ENCODE assay signal across 17 cellular contexts in genomic region chr1:199449681-199450080, GRCh38.
A peak's percentile ranks its signal among the peaks of the same experiment; 100 is the strongest.
DNase-seq lines count a peak whose midpoint lies in the region; ATAC-seq and TF ChIP-seq lines count a peak whose summit lies in the region.
"Had no signal": no experiment of that assay in that cellular context is flagged by ENCODE, and none has a peak within 500 bp of the region (broad histone marks: within the 10 kb centered on the region; RNA-seq: fewer than 3 reads in every experiment).

No MANE protein-coding gene starts in this region.

- H3K27me3 Mint-ChIP-seq in GM23338 (ENCODE audit: insufficient read depth, low read depth, poor library complexity) (peaks cover 4% of the 10 kb centered on the region), osteocyte (ENCODE audit: unreplicated experiment) (no peaks in the 10 kb centered on the region)

- no peaks in the 10 kb centered on the region for H3K27me3 ChIP-seq in GM23338 (ENCODE audit: insufficient read depth)

- no peaks in the 10 kb centered on the region for H4K20me1 ChIP-seq in GM23338 (replicated peaks; ENCODE audit: insufficient read depth)

- ATAC-seq in GM23338, result no peak
- ATAC-seq: A549, GM12878 had no signal

- H3K4me1 Mint-ChIP-seq in GM23338, result peaks cover 10% of the 10 kb centered on the region
- peaks cover 31% of the 10 kb centered on the region for H3K4me1 Mint-ChIP-seq in osteocyte (ENCODE audit: unreplicated experiment)

- H3K27ac Mint-ChIP-seq in GM23338 (no peak overlapping the region), osteocyte (ENCODE audit: unreplicated experiment) (peak overlapping the region; percentile 75)
- H3K27ac Mint-ChIP-seq: CD4-positive, alpha-beta T cell had no signal

- no peak overlapping the region for H3K4me3 Mint-ChIP-seq in GM23338
- no peak overlapping the region for H3K4me3 Mint-ChIP-seq in osteocyte (ENCODE audit: unreplicated experiment)
- H3K4me3 Mint-ChIP-seq: CD4-positive, alpha-beta T cell had no signal

- no peak for TF ChIP-seq CTCF in GM23338 (conservative IDR thresholded peaks at IDR 0.05; ENCODE audit: low read depth in 2 of 2)
- no peak for TF ChIP-seq CTCF in osteocyte (IDR thresholded peaks at IDR 0.05)

- no peaks in the 10 kb centered on the region for H3K79me2 ChIP-seq in GM23338 (replicated peaks; ENCODE audit: insufficient read depth)

- no peaks in the 10 kb centered on the region for H3F3A ChIP-seq in GM23338 (replicated peaks; ENCODE audit: low read depth)

- H3K9me2 ChIP-seq in GM23338 (ENCODE audit: insufficient read depth), result peaks cover 12% of the 10 kb centered on the region

- H3K27ac ChIP-seq in GM23338 (ENCODE audit: low read depth), result no peak overlapping the region
- H3K27ac ChIP-seq: A549, C4-2B, GM23248 had no signal

- H3K36me3 ChIP-seq in GM23338 (ENCODE audit: insufficient read depth), result no peaks in the 10 kb centered on the region

- H3K4me3 ChIP-seq in GM23338, result no peak overlapping the region
- H3K4me3 ChIP-seq: A549, GM12878, GM23248 had no signal

- H3K4me1 ChIP-seq in GM23338 (ENCODE audit: insufficient read depth), result no peaks in the 10 kb centered on the region; the same call in 1 of the 2 replicates
- H3K4me1 ChIP-seq: A549 had no signal

- H3K4me2 ChIP-seq in GM23338, result no peak overlapping the region
- H3K4me2 ChIP-seq: A549 had no signal

- H3K9me3 Mint-ChIP-seq in GM23338, result peaks cover 2% of the 10 kb centered on the region; the same call in 1 of the 3 replicates
- peaks cover 23% of the 10 kb centered on the region for H3K9me3 Mint-ChIP-seq in osteocyte (ENCODE audit: unreplicated experiment)

- DNase-seq in GM23338 (ENCODE audit: low spot score), result no peak
- peak; percentile 21 for DNase-seq in foreskin melanocyte
- no peak for DNase-seq in osteocyte (ENCODE audit: extremely low spot score, unreplicated experiment)
- no peak for DNase-seq in A172 (ENCODE audit: low spot score)
- no peak for DNase-seq in activated naive CD4-positive, alpha-beta T cell treated with Interleukin-2 at 50 U/mL for 16 hours
- no peak for DNase-seq in HuH-7 (ENCODE audit: low spot score)
- DNase-seq: AML-193; CD4-positive, alpha-beta T cell; DMS 273 treated with DMSO at 0.1 percent for 48 hours; DMS53; DND-41; EL; GM23248; HCEC 1CT had no signal

- H3K36me3 Mint-ChIP-seq in GM23338 (ENCODE audit: low read depth) (no peaks in the 10 kb centered on the region), osteocyte (ENCODE audit: unreplicated experiment) (peaks cover 4% of the 10 kb centered on the region)

- 0 out of 2 replicates have a peak overlapping the region, but pooled peaks have one; percentile 38 for H2AFZ ChIP-seq in GM23338
- H2AFZ ChIP-seq: GM23248 had no signal

TF ChIP-seq in GM23338, 12 proteins besides CTCF, POLR2A, EP300 and RAD21 (continues in another document):
- TF ChIP-seq, protein P1, sequence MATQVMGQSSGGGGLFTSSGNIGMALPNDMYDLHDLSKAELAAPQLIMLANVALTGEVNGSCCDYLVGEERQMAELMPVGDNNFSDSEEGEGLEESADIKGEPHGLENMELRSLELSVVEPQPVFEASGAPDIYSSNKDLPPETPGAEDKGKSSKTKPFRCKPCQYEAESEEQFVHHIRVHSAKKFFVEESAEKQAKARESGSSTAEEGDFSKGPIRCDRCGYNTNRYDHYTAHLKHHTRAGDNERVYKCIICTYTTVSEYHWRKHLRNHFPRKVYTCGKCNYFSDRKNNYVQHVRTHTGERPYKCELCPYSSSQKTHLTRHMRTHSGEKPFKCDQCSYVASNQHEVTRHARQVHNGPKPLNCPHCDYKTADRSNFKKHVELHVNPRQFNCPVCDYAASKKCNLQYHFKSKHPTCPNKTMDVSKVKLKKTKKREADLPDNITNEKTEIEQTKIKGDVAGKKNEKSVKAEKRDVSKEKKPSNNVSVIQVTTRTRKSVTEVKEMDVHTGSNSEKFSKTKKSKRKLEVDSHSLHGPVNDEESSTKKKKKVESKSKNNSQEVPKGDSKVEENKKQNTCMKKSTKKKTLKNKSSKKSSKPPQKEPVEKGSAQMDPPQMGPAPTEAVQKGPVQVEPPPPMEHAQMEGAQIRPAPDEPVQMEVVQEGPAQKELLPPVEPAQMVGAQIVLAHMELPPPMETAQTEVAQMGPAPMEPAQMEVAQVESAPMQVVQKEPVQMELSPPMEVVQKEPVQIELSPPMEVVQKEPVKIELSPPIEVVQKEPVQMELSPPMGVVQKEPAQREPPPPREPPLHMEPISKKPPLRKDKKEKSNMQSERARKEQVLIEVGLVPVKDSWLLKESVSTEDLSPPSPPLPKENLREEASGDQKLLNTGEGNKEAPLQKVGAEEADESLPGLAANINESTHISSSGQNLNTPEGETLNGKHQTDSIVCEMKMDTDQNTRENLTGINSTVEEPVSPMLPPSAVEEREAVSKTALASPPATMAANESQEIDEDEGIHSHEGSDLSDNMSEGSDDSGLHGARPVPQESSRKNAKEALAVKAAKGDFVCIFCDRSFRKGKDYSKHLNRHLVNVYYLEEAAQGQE (IDR thresholded peaks at IDR 0.05; ENCODE audit: unreplicated experiment), result no peak
- no peak for TF ChIP-seq CREB1 (CRISPR knock-in tag; IDR thresholded peaks at IDR 0.05; ENCODE audit: low read depth)
- TF ChIP-seq, protein P2, sequence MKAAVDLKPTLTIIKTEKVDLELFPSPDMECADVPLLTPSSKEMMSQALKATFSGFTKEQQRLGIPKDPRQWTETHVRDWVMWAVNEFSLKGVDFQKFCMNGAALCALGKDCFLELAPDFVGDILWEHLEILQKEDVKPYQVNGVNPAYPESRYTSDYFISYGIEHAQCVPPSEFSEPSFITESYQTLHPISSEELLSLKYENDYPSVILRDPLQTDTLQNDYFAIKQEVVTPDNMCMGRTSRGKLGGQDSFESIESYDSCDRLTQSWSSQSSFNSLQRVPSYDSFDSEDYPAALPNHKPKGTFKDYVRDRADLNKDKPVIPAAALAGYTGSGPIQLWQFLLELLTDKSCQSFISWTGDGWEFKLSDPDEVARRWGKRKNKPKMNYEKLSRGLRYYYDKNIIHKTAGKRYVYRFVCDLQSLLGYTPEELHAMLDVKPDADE (IDR thresholded peaks at IDR 0.05), result no peak
- TF ChIP-seq EZH2phosphoT487 (IDR thresholded peaks at IDR 0.05; ENCODE audit: unreplicated experiment), result no peak
- no peak for TF ChIP-seq NANOG (IDR thresholded peaks at IDR 0.05; ENCODE audit: borderline replicate concordance)
- TF ChIP-seq, protein P3, sequence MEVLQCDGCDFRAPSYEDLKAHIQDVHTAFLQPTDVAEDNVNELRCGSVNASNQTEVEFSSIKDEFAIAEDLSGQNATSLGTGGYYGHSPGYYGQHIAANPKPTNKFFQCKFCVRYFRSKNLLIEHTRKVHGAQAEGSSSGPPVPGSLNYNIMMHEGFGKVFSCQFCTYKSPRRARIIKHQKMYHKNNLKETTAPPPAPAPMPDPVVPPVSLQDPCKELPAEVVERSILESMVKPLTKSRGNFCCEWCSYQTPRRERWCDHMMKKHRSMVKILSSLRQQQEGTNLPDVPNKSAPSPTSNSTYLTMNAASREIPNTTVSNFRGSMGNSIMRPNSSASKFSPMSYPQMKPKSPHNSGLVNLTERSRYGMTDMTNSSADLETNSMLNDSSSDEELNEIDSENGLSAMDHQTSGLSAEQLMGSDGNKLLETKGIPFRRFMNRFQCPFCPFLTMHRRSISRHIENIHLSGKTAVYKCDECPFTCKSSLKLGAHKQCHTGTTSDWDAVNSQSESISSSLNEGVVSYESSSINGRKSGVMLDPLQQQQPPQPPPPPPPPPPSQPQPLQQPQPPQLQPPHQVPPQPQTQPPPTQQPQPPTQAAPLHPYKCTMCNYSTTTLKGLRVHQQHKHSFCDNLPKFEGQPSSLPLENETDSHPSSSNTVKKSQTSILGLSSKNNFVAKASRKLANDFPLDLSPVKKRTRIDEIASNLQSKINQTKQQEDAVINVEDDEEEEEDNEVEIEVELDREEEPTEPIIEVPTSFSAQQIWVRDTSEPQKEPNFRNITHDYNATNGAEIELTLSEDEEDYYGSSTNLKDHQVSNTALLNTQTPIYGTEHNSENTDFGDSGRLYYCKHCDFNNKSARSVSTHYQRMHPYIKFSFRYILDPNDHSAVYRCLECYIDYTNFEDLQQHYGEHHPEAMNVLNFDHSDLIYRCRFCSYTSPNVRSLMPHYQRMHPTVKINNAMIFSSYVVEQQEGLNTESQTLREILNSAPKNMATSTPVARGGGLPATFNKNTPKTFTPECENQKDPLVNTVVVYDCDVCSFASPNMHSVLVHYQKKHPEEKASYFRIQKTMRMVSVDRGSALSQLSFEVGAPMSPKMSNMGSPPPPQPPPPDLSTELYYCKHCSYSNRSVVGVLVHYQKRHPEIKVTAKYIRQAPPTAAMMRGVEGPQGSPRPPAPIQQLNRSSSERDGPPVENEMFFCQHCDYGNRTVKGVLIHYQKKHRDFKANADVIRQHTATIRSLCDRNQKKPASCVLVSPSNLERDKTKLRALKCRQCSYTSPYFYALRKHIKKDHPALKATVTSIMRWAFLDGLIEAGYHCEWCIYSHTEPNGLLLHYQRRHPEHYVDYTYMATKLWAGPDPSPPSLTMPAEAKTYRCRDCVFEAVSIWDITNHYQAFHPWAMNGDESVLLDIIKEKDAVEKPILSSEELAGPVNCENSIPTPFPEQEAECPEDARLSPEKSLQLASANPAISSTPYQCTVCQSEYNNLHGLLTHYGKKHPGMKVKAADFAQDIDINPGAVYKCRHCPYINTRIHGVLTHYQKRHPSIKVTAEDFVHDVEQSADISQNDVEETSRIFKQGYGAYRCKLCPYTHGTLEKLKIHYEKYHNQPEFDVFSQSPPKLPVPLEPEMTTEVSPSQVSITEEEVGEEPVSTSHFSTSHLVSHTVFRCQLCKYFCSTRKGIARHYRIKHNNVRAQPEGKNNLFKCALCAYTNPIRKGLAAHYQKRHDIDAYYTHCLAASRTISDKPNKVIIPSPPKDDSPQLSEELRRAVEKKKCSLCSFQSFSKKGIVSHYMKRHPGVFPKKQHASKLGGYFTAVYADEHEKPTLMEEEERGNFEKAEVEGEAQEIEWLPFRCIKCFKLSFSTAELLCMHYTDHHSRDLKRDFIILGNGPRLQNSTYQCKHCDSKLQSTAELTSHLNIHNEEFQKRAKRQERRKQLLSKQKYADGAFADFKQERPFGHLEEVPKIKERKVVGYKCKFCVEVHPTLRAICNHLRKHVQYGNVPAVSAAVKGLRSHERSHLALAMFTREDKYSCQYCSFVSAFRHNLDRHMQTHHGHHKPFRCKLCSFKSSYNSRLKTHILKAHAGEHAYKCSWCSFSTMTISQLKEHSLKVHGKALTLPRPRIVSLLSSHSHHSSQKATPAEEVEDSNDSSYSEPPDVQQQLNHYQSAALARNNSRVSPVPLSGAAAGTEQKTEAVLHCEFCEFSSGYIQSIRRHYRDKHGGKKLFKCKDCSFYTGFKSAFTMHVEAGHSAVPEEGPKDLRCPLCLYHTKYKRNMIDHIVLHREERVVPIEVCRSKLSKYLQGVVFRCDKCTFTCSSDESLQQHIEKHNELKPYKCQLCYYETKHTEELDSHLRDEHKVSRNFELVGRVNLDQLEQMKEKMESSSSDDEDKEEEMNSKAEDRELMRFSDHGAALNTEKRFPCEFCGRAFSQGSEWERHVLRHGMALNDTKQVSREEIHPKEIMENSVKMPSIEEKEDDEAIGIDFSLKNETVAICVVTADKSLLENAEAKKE (CRISPR knock-in tag; IDR thresholded peaks at IDR 0.05), result no peak
- no peak for TF ChIP-seq STAT1 (IDR thresholded peaks at IDR 0.05; ENCODE audit: unreplicated experiment)
- no peak for TF ChIP-seq ZNF114 (CRISPR knock-in tag; IDR thresholded peaks at IDR 0.05)
- TF ChIP-seq POLR2AphosphoS5 (IDR thresholded peaks at IDR 0.05; ENCODE audit: low read depth), result no peak
